22 cellular contexts compared by ENCODE assay signal in the genomic region with DNA sequence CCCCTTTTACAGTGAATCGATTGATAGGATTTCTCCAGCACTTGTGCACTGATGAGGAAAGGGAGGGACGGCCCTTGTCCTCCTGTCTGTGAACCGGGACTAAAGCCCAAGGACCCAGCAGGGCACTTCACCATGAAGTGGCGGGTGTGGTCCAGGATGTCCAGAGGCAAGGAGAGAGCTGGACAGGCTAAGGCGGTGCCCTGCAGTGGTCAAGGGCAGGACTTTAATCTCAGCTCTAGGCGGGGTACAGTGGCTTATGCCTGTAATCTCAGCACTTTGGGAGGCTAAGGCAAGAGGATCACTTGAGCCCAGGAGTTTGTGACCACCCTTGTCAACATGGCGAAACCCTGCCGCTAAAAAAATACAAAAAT.
"Had no signal": no experiment of that assay in that cellular context is flagged by ENCODE, and none has a peak within 500 bp of the region (broad histone marks: within the 10 kb centered on the region; RNA-seq: fewer than 3 reads in every experiment).

No MANE protein-coding gene starts in this region.

- ATAC-seq: activated CD4-positive, CD25-positive, alpha-beta regulatory T cell treated with anti-CD3 and anti-CD28 coated beads, Interleukin-2, amount 50 U/mL, for 24 hours; activated T-cell treated with anti-CD3 and anti-CD28 coated beads, Interleukin-2, amount 50 U/mL, for 72 hours; heart right ventricle; sciatic nerve; stimulated activated naive B cell treated with anti-CD40 and anti-IgM and Interleukin-4, amounts not matched to agents 10 μg/mL and 1 μg/mL and 100 μg/mL, for 72 hours had no signal

- H3K4me3 Mint-ChIP-seq: activated CD4-positive, alpha-beta memory T cell treated with anti-CD3 and anti-CD28 coated beads, Interleukin-2, amount 10 ng/mL, durations not matched to agents 7 days and 5 days; activated CD4-positive, alpha-beta T cell treated with anti-CD3 and anti-CD28 coated beads, Interleukin-2, amount 10 ng/mL, durations not matched to agents 24 days and 14 days; activated naive CD4-positive, alpha-beta T cell treated with anti-CD3 and anti-CD28 coated beads for 36 hours; activated naive CD8-positive, alpha-beta T cell treated with anti-CD3 and anti-CD28 coated beads, Interleukin-2, amount 10 ng/mL, durations not matched to agents 7 days and 5 days; activated T-cell treated with anti-CD3 and anti-CD28 coated beads, Interleukin-2, amount 50 U/mL, for 72 hours; mesothelial cell of epicardium; stimulated activated naive B cell treated with anti-CD40 and anti-IgM and Interleukin-4, amounts not matched to agents 10 μg/mL and 1 μg/mL and 100 μg/mL, for 72 hours; T-helper 2 cell treated with Interferon-gamma antibody and Interleukin-4, amounts not matched to agents 5 μg/mL and 100 μg/mL, for 36 hours had no signal

- H3K9me3 ChIP-seq: heart right ventricle, testis had no signal

- H3K4me3 ChIP-seq: cardiac muscle cell, heart right ventricle, testis had no signal

- H3K27me3 ChIP-seq: cardiac muscle cell, heart right ventricle, testis had no signal

- DNase-seq: activated CD4-positive, alpha-beta memory T cell treated with anti-CD3 and anti-CD28 coated beads, Interleukin-2, amount 10 ng/mL, durations not matched to agents 7 days and 5 days; activated CD4-positive, alpha-beta T cell treated with anti-CD3 and anti-CD28 coated beads, Interleukin-2, amount 10 ng/mL, durations not matched to agents 24 days and 14 days; activated effector memory CD4-positive, alpha-beta T cell treated with Interleukin-2 at 50 U/mL for 16 hours; activated naive CD4-positive, alpha-beta T cell treated with anti-CD3 and anti-CD28 coated beads for 36 hours; activated naive CD8-positive, alpha-beta T cell treated with anti-CD3 and anti-CD28 coated beads, Interleukin-2, amount 10 ng/mL, durations not matched to agents 7 days and 5 days; activated T-cell treated with anti-CD3 and anti-CD28 coated beads, Interleukin-2, amount 50 U/mL, for 72 hours; amniotic stem cell; cortex of kidney; heart right ventricle; islet precursor cell; occipital lobe; small intestine; stimulated activated CD4-positive, alpha-beta T cell treated with anti-CD3 and anti-CD28 coated beads, Interleukin-15, amount 100 ng/mL, for 24 hours; stimulated activated naive B cell treated with anti-CD40 and anti-IgM and Interleukin-4, amounts not matched to agents 10 μg/mL and 1 μg/mL and 100 μg/mL, for 72 hours; testis had no signal

- H3K27me3 Mint-ChIP-seq: activated CD4-positive, alpha-beta memory T cell treated with anti-CD3 and anti-CD28 coated beads, Interleukin-2, amount 10 ng/mL, durations not matched to agents 7 days and 5 days; activated CD4-positive, alpha-beta T cell treated with anti-CD3 and anti-CD28 coated beads, Interleukin-2, amount 10 ng/mL, durations not matched to agents 24 days and 14 days; activated naive CD8-positive, alpha-beta T cell treated with anti-CD3 and anti-CD28 coated beads, Interleukin-2, amount 10 ng/mL, durations not matched to agents 7 days and 5 days; stimulated activated naive B cell treated with anti-CD40 and anti-IgM and Interleukin-4, amounts not matched to agents 10 μg/mL and 1 μg/mL and 100 μg/mL, for 72 hours had no signal

- H3K27ac Mint-ChIP-seq: activated CD4-positive, alpha-beta memory T cell treated with anti-CD3 and anti-CD28 coated beads, Interleukin-2, amount 10 ng/mL, durations not matched to agents 7 days and 5 days; activated CD4-positive, alpha-beta T cell treated with anti-CD3 and anti-CD28 coated beads, Interleukin-2, amount 10 ng/mL, durations not matched to agents 24 days and 14 days; activated naive CD4-positive, alpha-beta T cell treated with anti-CD3 and anti-CD28 coated beads for 36 hours; activated naive CD8-positive, alpha-beta T cell treated with anti-CD3 and anti-CD28 coated beads, Interleukin-2, amount 10 ng/mL, durations not matched to agents 7 days and 5 days; activated T-cell treated with anti-CD3 and anti-CD28 coated beads, Interleukin-2, amount 50 U/mL, for 72 hours; mesothelial cell of epicardium; stimulated activated naive B cell treated with anti-CD40 and anti-IgM and Interleukin-4, amounts not matched to agents 10 μg/mL and 1 μg/mL and 100 μg/mL, for 72 hours; T-helper 2 cell treated with Interferon-gamma antibody and Interleukin-4, amounts not matched to agents 5 μg/mL and 100 μg/mL, for 36 hours had no signal

- H3K36me3 Mint-ChIP-seq: activated naive CD8-positive, alpha-beta T cell treated with anti-CD3 and anti-CD28 coated beads, Interleukin-2, amount 10 ng/mL, durations not matched to agents 7 days and 5 days; mesothelial cell of epicardium; stimulated activated naive B cell treated with anti-CD40 and anti-IgM and Interleukin-4, amounts not matched to agents 10 μg/mL and 1 μg/mL and 100 μg/mL, for 72 hours had no signal

- H3K9me3 Mint-ChIP-seq: activated CD4-positive, alpha-beta memory T cell treated with anti-CD3 and anti-CD28 coated beads, Interleukin-2, amount 10 ng/mL, durations not matched to agents 7 days and 5 days; activated CD4-positive, alpha-beta T cell treated with anti-CD3 and anti-CD28 coated beads, Interleukin-2, amount 10 ng/mL, durations not matched to agents 24 days and 14 days; activated naive CD4-positive, alpha-beta T cell treated with anti-CD3 and anti-CD28 coated beads for 36 hours; activated naive CD8-positive, alpha-beta T cell treated with anti-CD3 and anti-CD28 coated beads, Interleukin-2, amount 10 ng/mL, durations not matched to agents 7 days and 5 days; activated T-cell treated with anti-CD3 and anti-CD28 coated beads, Interleukin-2, amount 50 U/mL, for 72 hours; mesothelial cell of epicardium; stimulated activated naive B cell treated with anti-CD40 and anti-IgM and Interleukin-4, amounts not matched to agents 10 μg/mL and 1 μg/mL and 100 μg/mL, for 72 hours; T-helper 2 cell treated with Interferon-gamma antibody and Interleukin-4, amounts not matched to agents 5 μg/mL and 100 μg/mL, for 36 hours had no signal

- H3K36me3 ChIP-seq: cardiac muscle cell, heart right ventricle had no signal

- H3K27ac ChIP-seq: cardiac muscle cell, epithelial cell of prostate, heart right ventricle, testis, VCaP had no signal
